ENCODE assay signal across 19 cellular contexts in genomic region chr13:114125589-114125988, GRCh38. TPM values are rescaled to one million over a fixed set of nuclear protein-coding genes. Genes with fewer than 3 reads are reported as not detected.
DNase-seq lines count a peak whose midpoint lies in the region; ATAC-seq and TF ChIP-seq lines count a peak whose summit lies in the region.
"Had no signal": no experiment of that assay in that cellular context is flagged by ENCODE, and none has a peak within 500 bp of the region (broad histone marks: within the 10 kb centered on the region; RNA-seq: fewer than 3 reads in every experiment).

No MANE protein-coding gene starts in this region.

- peak in 1 of 7 experiments; percentile 23 for DNase-seq in CD8-positive, alpha-beta T cell
- DNase-seq in WTC11 (ENCODE audit: low spot score) (no peak), memory B cell (ENCODE audit: low spot score in 2 of 2) (no peak), suprapubic skin (ENCODE audit: low spot score in 2 of 2) (no peak), DMS114 treated with DMSO at 0.1 percent for 48 hours (lab: John Stamatoyannopoulos, UW; ENCODE audit: unreplicated experiment) (no peak), DMS79 treated with DMSO at 0.1 percent for 48 hours (lab: John Stamatoyannopoulos, UW) (no peak)
- DNase-seq: BE2C, heart right ventricle, NCI-H1436 treated with DMSO at 0.1 percent for 48 hours, NCI-H2171, NCI-H69, OCI-M1, substantia nigra had no signal

- POLR2A ChIA-PET in CD8-positive, alpha-beta T cell (lab: Charles Lee) = interaction anchor here (0.9 to 1.1 kb wide), 4 partner anchors 11 to 94 kb away, joined by 3 read pairs; no protein-coding TSS in a partner anchor
- POLR2A ChIA-PET in WTC11 (lab: Charles Lee) = no interaction called here

- peak overlapping the region; percentile 92 for H3K27ac Mint-ChIP-seq in CD8-positive, alpha-beta T cell
- 0 out of 2 replicates have a peak overlapping the region, but pooled peaks have one; percentile 57 for H3K27ac Mint-ChIP-seq in WTC11
- peak overlapping the region; percentile 80 for H3K27ac Mint-ChIP-seq in memory B cell

- H3K9me3 ChIP-seq in BLaER1 treated with 17β-estradiol and CSF1 and Interleukin-3, amounts not matched to agents 10 nM and 100 nM (replicated peaks in 1 of 11) = no peaks in the 10 kb centered on the region; a peak in 2 of 22 replicates
- H3K9me3 ChIP-seq in CD8-positive, alpha-beta T cell (ENCODE audit: low read length) = no peaks in the 10 kb centered on the region
- H3K9me3 ChIP-seq in suprapubic skin = no peaks in the 10 kb centered on the region
- H3K9me3 ChIP-seq: BE2C, heart right ventricle had no signal

- peak overlapping the region; percentile 37 for H3K4me3 Mint-ChIP-seq in CD8-positive, alpha-beta T cell
- H3K4me3 Mint-ChIP-seq in WTC11 (no peak overlapping the region), memory B cell (no peak overlapping the region)

- no peak for TF ChIP-seq POLR2A in suprapubic skin (IDR thresholded peaks at IDR 0.05)

- peaks cover 85% of the 10 kb centered on the region for H3K4me1 Mint-ChIP-seq in CD8-positive, alpha-beta T cell (ENCODE audit: low read depth)
- H3K4me1 Mint-ChIP-seq in WTC11 = peaks cover 51% of the 10 kb centered on the region
- H3K4me1 Mint-ChIP-seq in memory B cell = peaks cover 59% of the 10 kb centered on the region

- TF ChIP-seq EP300 in suprapubic skin (IDR thresholded peaks at IDR 0.05) = no peak

- no peaks in the 10 kb centered on the region for H3K27me3 Mint-ChIP-seq in CD8-positive, alpha-beta T cell (ENCODE audit: low read depth)
- H3K27me3 Mint-ChIP-seq in WTC11 (ENCODE audit: low read depth) = no peaks in the 10 kb centered on the region
- H3K27me3 Mint-ChIP-seq in memory B cell = no peaks in the 10 kb centered on the region

- no peak overlapping the region for H3K9ac ChIP-seq in BLaER1 treated with 17β-estradiol and CSF1 and Interleukin-3, amounts not matched to agents 10 nM and 100 nM

- WGBS in suprapubic skin = 93% methylated on average over 17 of the region's 19 CpGs

- peaks cover 2% of the 10 kb centered on the region for H3K9me3 Mint-ChIP-seq in CD8-positive, alpha-beta T cell
- H3K9me3 Mint-ChIP-seq in WTC11 = no peaks in the 10 kb centered on the region
- H3K9me3 Mint-ChIP-seq in memory B cell = no peaks in the 10 kb centered on the region

- H3K27me3 ChIP-seq in BLaER1 treated with 17β-estradiol and CSF1 and Interleukin-3, amounts not matched to agents 10 nM and 100 nM = no peaks in the 10 kb centered on the region
- H3K27me3 ChIP-seq in CD8-positive, alpha-beta T cell (ENCODE audit: insufficient read depth, low read length) = no peaks in the 10 kb centered on the region
- H3K27me3 ChIP-seq in suprapubic skin = no peaks in the 10 kb centered on the region
- H3K27me3 ChIP-seq: BE2C, heart right ventricle had no signal

- peaks cover 96 to 100% (median 98%) of the 10 kb centered on the region in 10 experiments for H3K4me1 ChIP-seq in BLaER1 treated with 17β-estradiol and CSF1 and Interleukin-3, amounts not matched to agents 10 nM and 100 nM
- peaks cover 97% of the 10 kb centered on the region for H3K4me1 ChIP-seq in CD8-positive, alpha-beta T cell (ENCODE audit: insufficient read depth, low read length)
- peaks cover 38% of the 10 kb centered on the region for H3K4me1 ChIP-seq in suprapubic skin

- H3K36me3 ChIP-seq in BLaER1 treated with 17β-estradiol and CSF1 and Interleukin-3, amounts not matched to agents 10 nM and 100 nM = peaks cover 0 to 16% (median 0%) of the 10 kb centered on the region in 11 experiments; a peak in 3 of 22 replicates
- H3K36me3 ChIP-seq in CD8-positive, alpha-beta T cell (ENCODE audit: insufficient read depth, low read length) = peaks cover 7% of the 10 kb centered on the region
- no peaks in the 10 kb centered on the region for H3K36me3 ChIP-seq in suprapubic skin
- H3K36me3 ChIP-seq: BE2C, heart right ventricle had no signal

- H3K27ac ChIP-seq in BLaER1 treated with 17β-estradiol and CSF1 and Interleukin-3, amounts not matched to agents 10 nM and 100 nM = peak overlapping the region in 3 of 11 experiments; percentile 28 to 54 (median 43); a peak in 4 of 22 replicates
- peak overlapping the region; percentile 13 for H3K27ac ChIP-seq in CD8-positive, alpha-beta T cell (ENCODE audit: low read depth, low read length)
- no peak overlapping the region for H3K27ac ChIP-seq in suprapubic skin
- H3K27ac ChIP-seq: SK-N-MC had no signal

- peak overlapping the region; percentile 45 to 100 (median 62) for H3K4me2 ChIP-seq in BLaER1 treated with 17β-estradiol and CSF1 and Interleukin-3, amounts not matched to agents 10 nM and 100 nM

- no peak for TF ChIP-seq CTCF in CD8-positive, alpha-beta T cell (IDR thresholded peaks at IDR 0.05)
- no peak for TF ChIP-seq CTCF in WTC11 (IDR thresholded peaks at IDR 0.05)
- TF ChIP-seq CTCF in suprapubic skin (IDR thresholded peaks at IDR 0.05) = no peak

- H3K4me3 ChIP-seq in BLaER1 treated with 17β-estradiol and CSF1 and Interleukin-3, amounts not matched to agents 10 nM and 100 nM = no peak overlapping the region
- no peak overlapping the region for H3K4me3 ChIP-seq in CD8-positive, alpha-beta T cell (ENCODE audit: low read depth, low read length)
- H3K4me3 ChIP-seq in suprapubic skin = no peak overlapping the region
- H3K4me3 ChIP-seq: heart right ventricle, SK-N-MC had no signal

- CTCF ChIA-PET in CD8-positive, alpha-beta T cell (lab: Charles Lee) = interaction anchor here (1.6 to 7.5 kb wide), 3 partner anchors 14 to 101 kb away, joined by 4 to 56 read pairs (median 4); no protein-coding TSS in a partner anchor
- CTCF ChIA-PET in WTC11 (lab: Charles Lee) = no interaction called here

- ATAC-seq in CD8-positive, alpha-beta T cell = no peak
- no peak for ATAC-seq in WTC11
- ATAC-seq in memory B cell (ENCODE audit: low read depth) = no peak
- ATAC-seq: heart right ventricle had no signal

- intact Hi-C loops in CD8-positive, alpha-beta T cell (cut with DNase I, micrococcal nuclease) = loop anchor here in 1 of 2 experiments (5.0 kb wide), 1 partner anchor 58 kb away; no protein-coding TSS in a partner anchor

- H4K20me1 ChIP-seq in BLaER1 treated with 17β-estradiol and CSF1 and Interleukin-3, amounts not matched to agents 10 nM and 100 nM = peaks cover 74 to 94% (median 81%) of the 10 kb centered on the region in 11 experiments

- peaks cover 66% of the 10 kb centered on the region for H3K36me3 Mint-ChIP-seq in CD8-positive, alpha-beta T cell
- H3K36me3 Mint-ChIP-seq in WTC11 (no peaks in the 10 kb centered on the region), memory B cell (peaks cover 7% of the 10 kb centered on the region)

TF ChIP-seq in WTC11, 78 proteins besides CTCF, POLR2A, EP300 and RAD21:
- TF ChIP-seq SMAD4 (CRISPR knock-in tag; IDR thresholded peaks at IDR 0.05) = no peak
- TF ChIP-seq GTF2I (CRISPR knock-in tag; conservative IDR thresholded peaks at IDR 0.05) = no peak
- TF ChIP-seq TCF7 (CRISPR knock-in tag; IDR thresholded peaks at IDR 0.05; ENCODE audit: low read depth) = no peak
- no peak for TF ChIP-seq ZNF219 (CRISPR knock-in tag; IDR thresholded peaks at IDR 0.05; ENCODE audit: borderline replicate concordance)
- TF ChIP-seq OVOL2 (CRISPR knock-in tag; IDR thresholded peaks at IDR 0.05; ENCODE audit: borderline replicate concordance) = no peak
TF ChIP-seq in WTC11: peak in this region for 0.

RNA-seq across cellular contexts. Expression of gene RASA3, which starts 6.8 kb away (rescaled TPM):
- total RNA-seq in CD8-positive, alpha-beta T cell = 100 to 1,000 TPM; 144 TPM
- total RNA-seq in WTC11 (2021) = 16.5 to 22.3 TPM (median 16.9 TPM) in 3 replicates
- 10 to 100 TPM; 15.3 to 37.1 (median 16.4) TPM for total RNA-seq in suprapubic skin

RNA-seq across cellular contexts. Expression of gene CFAP97D2, which starts 53.5 kb away (rescaled TPM):
- total RNA-seq in CD8-positive, alpha-beta T cell = 1 to 10 TPM; 3.8 to 4.1 TPM
- total RNA-seq in WTC11 (2021) = not detected in 3 replicates
- not detected for total RNA-seq in suprapubic skin
- total RNA-seq: Daoy, H1, heart right ventricle, lung microvascular endothelial cell, M059J had no signal
